Comparison of ENCODE assay signal across 8 cellular contexts in genomic region chr9:120628925-120629497, GRCh38. TPM values are rescaled to one million over a fixed set of nuclear protein-coding genes. Genes with fewer than 3 reads are reported as not detected.
DNase-seq lines count a peak whose midpoint lies in the region; ATAC-seq and TF ChIP-seq lines count a peak whose summit lies in the region.
"Not testable (repeated sequence)": the region's sequence is repeated elsewhere in the genome, so short reads cannot be mapped to it uniquely, and the experiment has no call there.

No MANE protein-coding gene starts in this region.

- H3K27ac ChIP-seq in liver (ENCODE audit: low read depth in 1 of 2, low read length in 2 of 2): peak overlapping the region; percentile 55 to 73
- H3K27ac ChIP-seq in temporal lobe (ENCODE audit: low read depth, low read length): peak overlapping the region; percentile 88

- POLR2A ChIA-PET in WTC11 (lab: Charles Lee): not testable (repeated sequence)

- not testable (repeated sequence) for ATAC-seq in WTC11

- not testable (repeated sequence) for H3K4me3 ChIP-seq in liver (ENCODE audit: low read depth in 1 of 3, low read length in 3 of 3)

- not testable (repeated sequence) for H3K27me3 ChIP-seq in liver (ENCODE audit: control insufficient read depth in 4 of 4, insufficient read depth in 4 of 4, low read length in 3 of 4)

- not testable (repeated sequence) for H3K36me3 Mint-ChIP-seq in HFFc6 (ENCODE audit: low read depth); WTC11; chondrocyte (ENCODE audit: low read depth)

- CTCF ChIA-PET in WTC11 (lab: Charles Lee): interaction anchor here (1.0 kb wide), 1 partner anchor 431 kb away, joined by 3 read pairs; no protein-coding TSS in a partner anchor

- WGBS in liver: 98% methylated on average over 3 of the region's 3 CpGs

- H3K36me3 ChIP-seq in liver (ENCODE audit: control insufficient read depth in 4 of 4, insufficient read depth in 3 of 4, low read depth in 1 of 4, low read length in 3 of 4): not testable (repeated sequence)

- H3K4me3 Mint-ChIP-seq in HFFc6; WTC11; chondrocyte (ENCODE audit: unreplicated experiment): not testable (repeated sequence)

- H3K9ac ChIP-seq in liver (ENCODE audit: low read depth in 1 of 2, low read length in 2 of 2): not testable (repeated sequence)

- peaks cover 9 to 31% (median 22%) of the 10 kb centered on the region in 4 donors for H3K4me1 ChIP-seq in liver (ENCODE audit: control insufficient read depth in 4 of 4, insufficient read depth in 4 of 4, low read length in 3 of 4)

- H3K4me1 Mint-ChIP-seq in HFFc6 (ENCODE audit: low read depth) (peaks cover 31% of the 10 kb centered on the region), chondrocyte (ENCODE audit: low read depth) (peaks cover 19% of the 10 kb centered on the region)
- H3K4me1 Mint-ChIP-seq in WTC11: not testable (repeated sequence)

- DNase-seq in AG20443 (ENCODE audit: low spot score) (peak; percentile 13), HFFc6 (peak; percentile 75), NCI-H526 treated with DMSO at 0.1 percent for 48 hours (lab: John Stamatoyannopoulos, UW) (peak; percentile 18), fibroblast of peridontal ligament (ENCODE audit: extremely low read depth) (peak; percentile 23)
- DNase-seq in WTC11 (ENCODE audit: low spot score); chondrocyte (ENCODE audit: low spot score): not testable (repeated sequence)

- H3K27me3 Mint-ChIP-seq in HFFc6 (ENCODE audit: insufficient read depth); chondrocyte (ENCODE audit: low read depth): not testable (repeated sequence)
- H3K27me3 Mint-ChIP-seq in WTC11 (ENCODE audit: low read depth): peaks cover 12% of the 10 kb centered on the region

- H3K27ac Mint-ChIP-seq in HFFc6: peak overlapping the region; percentile 79
- H3K27ac Mint-ChIP-seq in WTC11: not testable (repeated sequence)
- peak overlapping the region; percentile 57 for H3K27ac Mint-ChIP-seq in chondrocyte (ENCODE audit: unreplicated experiment)

- H3K9me3 ChIP-seq in liver (ENCODE audit: control insufficient read depth in 4 of 4, low read length in 3 of 4): not testable (repeated sequence)

- TF ChIP-seq CTCF in HFFc6 (IDR thresholded peaks at IDR 0.05); WTC11 (IDR thresholded peaks at IDR 0.05); chondrocyte (IDR thresholded peaks at IDR 0.05); liver (IDR thresholded peaks at IDR 0.05; ENCODE audit: low read depth, low read length, missing input control): not testable (repeated sequence)

- TF ChIP-seq RAD21 in liver (IDR thresholded peaks at IDR 0.05): not testable (repeated sequence)

- H3K9me3 Mint-ChIP-seq in HFFc6; WTC11; chondrocyte (ENCODE audit: low read depth): not testable (repeated sequence)

TF ChIP-seq in WTC11, 78 proteins besides CTCF, POLR2A, EP300 and RAD21:
- TF ChIP-seq ZNF121 (CRISPR knock-in tag; IDR thresholded peaks at IDR 0.05): peak; percentile 57

RNA-seq across cellular contexts. Expression of gene CDK5RAP2, which starts 49.0 kb away (rescaled TPM):
- 10 to 100 TPM; 28.4 to 40.8 (median 36.8) TPM for total RNA-seq in HFFc6 (2021; fragmentation: NEBNext Ultra II Directional; extraction: Animal tissue kit (Norgen Biotek cat#: 25700))
- 43.1 to 49.1 TPM (median 48.3 TPM) in 3 replicates for total RNA-seq in WTC11 (2021)
- 36.3 to 70.4 TPM (median 40.4 TPM) in 3 replicates for total RNA-seq in chondrocyte
- 10 to 100 TPM; 29.3 to 38.9 TPM for total RNA-seq in liver
- polyA plus RNA-seq in liver: 10 to 100 TPM; 11.7 to 14.1 TPM
- 29.0 TPM for total RNA-seq in temporal lobe
